In the genomic region with DNA sequence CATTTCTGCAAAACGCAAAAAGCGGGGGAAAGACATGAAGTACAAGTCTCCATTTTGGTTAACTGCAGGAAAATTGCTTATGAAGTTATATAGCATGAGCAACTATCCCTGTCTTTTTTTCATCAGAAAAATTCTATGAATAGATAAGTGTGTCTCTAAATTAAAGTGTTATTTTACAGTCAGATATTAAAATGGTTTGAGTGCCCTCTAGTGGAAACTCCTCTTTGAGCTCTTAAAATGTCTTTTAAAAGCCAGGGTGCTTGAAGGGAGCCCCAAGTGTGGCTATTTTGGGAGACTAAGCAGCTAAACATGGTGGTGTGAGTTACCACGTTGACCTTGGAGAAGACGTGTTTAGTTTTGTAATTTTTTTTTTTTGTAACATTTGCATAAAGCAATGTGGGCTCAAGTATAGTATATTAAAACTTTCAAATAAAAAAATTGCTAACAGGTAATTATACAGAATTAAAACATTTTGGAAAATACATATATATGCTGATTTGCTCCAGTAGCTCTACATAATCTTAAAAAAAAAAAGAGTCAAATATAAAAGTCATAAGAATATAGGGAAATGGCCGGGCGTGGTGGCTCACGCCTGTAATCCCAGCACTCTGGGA, we compare ENCODE assay signal across 1 cellular context.
TF ChIP-seq lines count a peak whose summit lies in the region.

No MANE protein-coding gene starts in this region.

TF ChIP-seq in GM23338, 12 proteins besides CTCF, POLR2A, EP300 and RAD21 (continued from another document):
- TF ChIP-seq, protein P1, sequence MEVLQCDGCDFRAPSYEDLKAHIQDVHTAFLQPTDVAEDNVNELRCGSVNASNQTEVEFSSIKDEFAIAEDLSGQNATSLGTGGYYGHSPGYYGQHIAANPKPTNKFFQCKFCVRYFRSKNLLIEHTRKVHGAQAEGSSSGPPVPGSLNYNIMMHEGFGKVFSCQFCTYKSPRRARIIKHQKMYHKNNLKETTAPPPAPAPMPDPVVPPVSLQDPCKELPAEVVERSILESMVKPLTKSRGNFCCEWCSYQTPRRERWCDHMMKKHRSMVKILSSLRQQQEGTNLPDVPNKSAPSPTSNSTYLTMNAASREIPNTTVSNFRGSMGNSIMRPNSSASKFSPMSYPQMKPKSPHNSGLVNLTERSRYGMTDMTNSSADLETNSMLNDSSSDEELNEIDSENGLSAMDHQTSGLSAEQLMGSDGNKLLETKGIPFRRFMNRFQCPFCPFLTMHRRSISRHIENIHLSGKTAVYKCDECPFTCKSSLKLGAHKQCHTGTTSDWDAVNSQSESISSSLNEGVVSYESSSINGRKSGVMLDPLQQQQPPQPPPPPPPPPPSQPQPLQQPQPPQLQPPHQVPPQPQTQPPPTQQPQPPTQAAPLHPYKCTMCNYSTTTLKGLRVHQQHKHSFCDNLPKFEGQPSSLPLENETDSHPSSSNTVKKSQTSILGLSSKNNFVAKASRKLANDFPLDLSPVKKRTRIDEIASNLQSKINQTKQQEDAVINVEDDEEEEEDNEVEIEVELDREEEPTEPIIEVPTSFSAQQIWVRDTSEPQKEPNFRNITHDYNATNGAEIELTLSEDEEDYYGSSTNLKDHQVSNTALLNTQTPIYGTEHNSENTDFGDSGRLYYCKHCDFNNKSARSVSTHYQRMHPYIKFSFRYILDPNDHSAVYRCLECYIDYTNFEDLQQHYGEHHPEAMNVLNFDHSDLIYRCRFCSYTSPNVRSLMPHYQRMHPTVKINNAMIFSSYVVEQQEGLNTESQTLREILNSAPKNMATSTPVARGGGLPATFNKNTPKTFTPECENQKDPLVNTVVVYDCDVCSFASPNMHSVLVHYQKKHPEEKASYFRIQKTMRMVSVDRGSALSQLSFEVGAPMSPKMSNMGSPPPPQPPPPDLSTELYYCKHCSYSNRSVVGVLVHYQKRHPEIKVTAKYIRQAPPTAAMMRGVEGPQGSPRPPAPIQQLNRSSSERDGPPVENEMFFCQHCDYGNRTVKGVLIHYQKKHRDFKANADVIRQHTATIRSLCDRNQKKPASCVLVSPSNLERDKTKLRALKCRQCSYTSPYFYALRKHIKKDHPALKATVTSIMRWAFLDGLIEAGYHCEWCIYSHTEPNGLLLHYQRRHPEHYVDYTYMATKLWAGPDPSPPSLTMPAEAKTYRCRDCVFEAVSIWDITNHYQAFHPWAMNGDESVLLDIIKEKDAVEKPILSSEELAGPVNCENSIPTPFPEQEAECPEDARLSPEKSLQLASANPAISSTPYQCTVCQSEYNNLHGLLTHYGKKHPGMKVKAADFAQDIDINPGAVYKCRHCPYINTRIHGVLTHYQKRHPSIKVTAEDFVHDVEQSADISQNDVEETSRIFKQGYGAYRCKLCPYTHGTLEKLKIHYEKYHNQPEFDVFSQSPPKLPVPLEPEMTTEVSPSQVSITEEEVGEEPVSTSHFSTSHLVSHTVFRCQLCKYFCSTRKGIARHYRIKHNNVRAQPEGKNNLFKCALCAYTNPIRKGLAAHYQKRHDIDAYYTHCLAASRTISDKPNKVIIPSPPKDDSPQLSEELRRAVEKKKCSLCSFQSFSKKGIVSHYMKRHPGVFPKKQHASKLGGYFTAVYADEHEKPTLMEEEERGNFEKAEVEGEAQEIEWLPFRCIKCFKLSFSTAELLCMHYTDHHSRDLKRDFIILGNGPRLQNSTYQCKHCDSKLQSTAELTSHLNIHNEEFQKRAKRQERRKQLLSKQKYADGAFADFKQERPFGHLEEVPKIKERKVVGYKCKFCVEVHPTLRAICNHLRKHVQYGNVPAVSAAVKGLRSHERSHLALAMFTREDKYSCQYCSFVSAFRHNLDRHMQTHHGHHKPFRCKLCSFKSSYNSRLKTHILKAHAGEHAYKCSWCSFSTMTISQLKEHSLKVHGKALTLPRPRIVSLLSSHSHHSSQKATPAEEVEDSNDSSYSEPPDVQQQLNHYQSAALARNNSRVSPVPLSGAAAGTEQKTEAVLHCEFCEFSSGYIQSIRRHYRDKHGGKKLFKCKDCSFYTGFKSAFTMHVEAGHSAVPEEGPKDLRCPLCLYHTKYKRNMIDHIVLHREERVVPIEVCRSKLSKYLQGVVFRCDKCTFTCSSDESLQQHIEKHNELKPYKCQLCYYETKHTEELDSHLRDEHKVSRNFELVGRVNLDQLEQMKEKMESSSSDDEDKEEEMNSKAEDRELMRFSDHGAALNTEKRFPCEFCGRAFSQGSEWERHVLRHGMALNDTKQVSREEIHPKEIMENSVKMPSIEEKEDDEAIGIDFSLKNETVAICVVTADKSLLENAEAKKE (CRISPR knock-in tag; IDR thresholded peaks at IDR 0.05): no peak
- TF ChIP-seq, protein P2, sequence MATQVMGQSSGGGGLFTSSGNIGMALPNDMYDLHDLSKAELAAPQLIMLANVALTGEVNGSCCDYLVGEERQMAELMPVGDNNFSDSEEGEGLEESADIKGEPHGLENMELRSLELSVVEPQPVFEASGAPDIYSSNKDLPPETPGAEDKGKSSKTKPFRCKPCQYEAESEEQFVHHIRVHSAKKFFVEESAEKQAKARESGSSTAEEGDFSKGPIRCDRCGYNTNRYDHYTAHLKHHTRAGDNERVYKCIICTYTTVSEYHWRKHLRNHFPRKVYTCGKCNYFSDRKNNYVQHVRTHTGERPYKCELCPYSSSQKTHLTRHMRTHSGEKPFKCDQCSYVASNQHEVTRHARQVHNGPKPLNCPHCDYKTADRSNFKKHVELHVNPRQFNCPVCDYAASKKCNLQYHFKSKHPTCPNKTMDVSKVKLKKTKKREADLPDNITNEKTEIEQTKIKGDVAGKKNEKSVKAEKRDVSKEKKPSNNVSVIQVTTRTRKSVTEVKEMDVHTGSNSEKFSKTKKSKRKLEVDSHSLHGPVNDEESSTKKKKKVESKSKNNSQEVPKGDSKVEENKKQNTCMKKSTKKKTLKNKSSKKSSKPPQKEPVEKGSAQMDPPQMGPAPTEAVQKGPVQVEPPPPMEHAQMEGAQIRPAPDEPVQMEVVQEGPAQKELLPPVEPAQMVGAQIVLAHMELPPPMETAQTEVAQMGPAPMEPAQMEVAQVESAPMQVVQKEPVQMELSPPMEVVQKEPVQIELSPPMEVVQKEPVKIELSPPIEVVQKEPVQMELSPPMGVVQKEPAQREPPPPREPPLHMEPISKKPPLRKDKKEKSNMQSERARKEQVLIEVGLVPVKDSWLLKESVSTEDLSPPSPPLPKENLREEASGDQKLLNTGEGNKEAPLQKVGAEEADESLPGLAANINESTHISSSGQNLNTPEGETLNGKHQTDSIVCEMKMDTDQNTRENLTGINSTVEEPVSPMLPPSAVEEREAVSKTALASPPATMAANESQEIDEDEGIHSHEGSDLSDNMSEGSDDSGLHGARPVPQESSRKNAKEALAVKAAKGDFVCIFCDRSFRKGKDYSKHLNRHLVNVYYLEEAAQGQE (IDR thresholded peaks at IDR 0.05; ENCODE audit: unreplicated experiment): no peak
- TF ChIP-seq, protein P3, sequence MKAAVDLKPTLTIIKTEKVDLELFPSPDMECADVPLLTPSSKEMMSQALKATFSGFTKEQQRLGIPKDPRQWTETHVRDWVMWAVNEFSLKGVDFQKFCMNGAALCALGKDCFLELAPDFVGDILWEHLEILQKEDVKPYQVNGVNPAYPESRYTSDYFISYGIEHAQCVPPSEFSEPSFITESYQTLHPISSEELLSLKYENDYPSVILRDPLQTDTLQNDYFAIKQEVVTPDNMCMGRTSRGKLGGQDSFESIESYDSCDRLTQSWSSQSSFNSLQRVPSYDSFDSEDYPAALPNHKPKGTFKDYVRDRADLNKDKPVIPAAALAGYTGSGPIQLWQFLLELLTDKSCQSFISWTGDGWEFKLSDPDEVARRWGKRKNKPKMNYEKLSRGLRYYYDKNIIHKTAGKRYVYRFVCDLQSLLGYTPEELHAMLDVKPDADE (IDR thresholded peaks at IDR 0.05): no peak
- TF ChIP-seq EZH2 (IDR thresholded peaks at IDR 0.05; ENCODE audit: low read depth, unreplicated experiment) (no peak), ZNF331 (CRISPR knock-in tag; IDR thresholded peaks at IDR 0.05; ENCODE audit: low read depth) (no peak), ZNF114 (CRISPR knock-in tag; IDR thresholded peaks at IDR 0.05) (no peak), STAT1 (IDR thresholded peaks at IDR 0.05; ENCODE audit: unreplicated experiment) (no peak), JUNB (IDR thresholded peaks at IDR 0.05; ENCODE audit: unreplicated experiment) (no peak), NANOG (IDR thresholded peaks at IDR 0.05; ENCODE audit: borderline replicate concordance) (no peak)
